Comparison of ENCODE assay signal across 2 cellular contexts in the genomic region with DNA sequence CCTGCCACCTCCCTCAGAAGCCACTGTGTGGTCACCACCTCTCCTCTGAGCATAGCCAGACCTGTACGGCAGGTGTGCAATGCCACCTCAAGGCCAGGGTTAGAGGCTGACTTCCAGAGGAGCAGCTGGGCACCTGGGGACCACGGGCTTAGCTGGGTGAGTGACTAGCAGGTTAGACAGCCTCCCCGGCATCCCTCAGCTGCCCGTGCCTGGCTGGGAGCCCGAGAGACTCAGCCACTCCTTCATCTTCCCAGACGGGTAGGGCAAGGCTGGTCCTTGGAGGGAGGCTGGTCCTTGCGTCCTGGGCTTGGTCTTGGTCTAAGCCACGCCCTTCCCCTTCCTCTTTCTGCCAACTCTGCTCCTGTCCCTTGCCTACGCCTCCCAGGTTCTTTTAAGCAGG.
TF ChIP-seq lines count a peak whose summit lies in the region.

No MANE protein-coding gene starts in this region.

TF ChIP-seq in HCT116, 20 proteins besides CTCF, POLR2A, EP300 and RAD21 (continued from another document):
- TF ChIP-seq, protein P1, sequence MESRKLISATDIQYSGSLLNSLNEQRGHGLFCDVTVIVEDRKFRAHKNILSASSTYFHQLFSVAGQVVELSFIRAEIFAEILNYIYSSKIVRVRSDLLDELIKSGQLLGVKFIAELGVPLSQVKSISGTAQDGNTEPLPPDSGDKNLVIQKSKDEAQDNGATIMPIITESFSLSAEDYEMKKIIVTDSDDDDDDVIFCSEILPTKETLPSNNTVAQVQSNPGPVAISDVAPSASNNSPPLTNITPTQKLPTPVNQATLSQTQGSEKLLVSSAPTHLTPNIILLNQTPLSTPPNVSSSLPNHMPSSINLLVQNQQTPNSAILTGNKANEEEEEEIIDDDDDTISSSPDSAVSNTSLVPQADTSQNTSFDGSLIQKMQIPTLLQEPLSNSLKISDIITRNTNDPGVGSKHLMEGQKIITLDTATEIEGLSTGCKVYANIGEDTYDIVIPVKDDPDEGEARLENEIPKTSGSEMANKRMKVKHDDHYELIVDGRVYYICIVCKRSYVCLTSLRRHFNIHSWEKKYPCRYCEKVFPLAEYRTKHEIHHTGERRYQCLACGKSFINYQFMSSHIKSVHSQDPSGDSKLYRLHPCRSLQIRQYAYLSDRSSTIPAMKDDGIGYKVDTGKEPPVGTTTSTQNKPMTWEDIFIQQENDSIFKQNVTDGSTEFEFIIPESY (IDR thresholded peaks at IDR 0.05; ENCODE audit: extremely low read depth, insufficient replicate concordance, low read length), result no peak
- TF ChIP-seq POLR2AphosphoS5 (IDR thresholded peaks at IDR 0.05; ENCODE audit: low read depth, low read length), result no peak
- TF ChIP-seq, protein P2, sequence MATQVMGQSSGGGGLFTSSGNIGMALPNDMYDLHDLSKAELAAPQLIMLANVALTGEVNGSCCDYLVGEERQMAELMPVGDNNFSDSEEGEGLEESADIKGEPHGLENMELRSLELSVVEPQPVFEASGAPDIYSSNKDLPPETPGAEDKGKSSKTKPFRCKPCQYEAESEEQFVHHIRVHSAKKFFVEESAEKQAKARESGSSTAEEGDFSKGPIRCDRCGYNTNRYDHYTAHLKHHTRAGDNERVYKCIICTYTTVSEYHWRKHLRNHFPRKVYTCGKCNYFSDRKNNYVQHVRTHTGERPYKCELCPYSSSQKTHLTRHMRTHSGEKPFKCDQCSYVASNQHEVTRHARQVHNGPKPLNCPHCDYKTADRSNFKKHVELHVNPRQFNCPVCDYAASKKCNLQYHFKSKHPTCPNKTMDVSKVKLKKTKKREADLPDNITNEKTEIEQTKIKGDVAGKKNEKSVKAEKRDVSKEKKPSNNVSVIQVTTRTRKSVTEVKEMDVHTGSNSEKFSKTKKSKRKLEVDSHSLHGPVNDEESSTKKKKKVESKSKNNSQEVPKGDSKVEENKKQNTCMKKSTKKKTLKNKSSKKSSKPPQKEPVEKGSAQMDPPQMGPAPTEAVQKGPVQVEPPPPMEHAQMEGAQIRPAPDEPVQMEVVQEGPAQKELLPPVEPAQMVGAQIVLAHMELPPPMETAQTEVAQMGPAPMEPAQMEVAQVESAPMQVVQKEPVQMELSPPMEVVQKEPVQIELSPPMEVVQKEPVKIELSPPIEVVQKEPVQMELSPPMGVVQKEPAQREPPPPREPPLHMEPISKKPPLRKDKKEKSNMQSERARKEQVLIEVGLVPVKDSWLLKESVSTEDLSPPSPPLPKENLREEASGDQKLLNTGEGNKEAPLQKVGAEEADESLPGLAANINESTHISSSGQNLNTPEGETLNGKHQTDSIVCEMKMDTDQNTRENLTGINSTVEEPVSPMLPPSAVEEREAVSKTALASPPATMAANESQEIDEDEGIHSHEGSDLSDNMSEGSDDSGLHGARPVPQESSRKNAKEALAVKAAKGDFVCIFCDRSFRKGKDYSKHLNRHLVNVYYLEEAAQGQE (IDR thresholded peaks at IDR 0.05; ENCODE audit: low read depth), result no peak
- TF ChIP-seq, protein P3, sequence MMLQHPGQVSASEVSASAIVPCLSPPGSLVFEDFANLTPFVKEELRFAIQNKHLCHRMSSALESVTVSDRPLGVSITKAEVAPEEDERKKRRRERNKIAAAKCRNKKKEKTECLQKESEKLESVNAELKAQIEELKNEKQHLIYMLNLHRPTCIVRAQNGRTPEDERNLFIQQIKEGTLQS (IDR thresholded peaks at IDR 0.05), result no peak
- no peak for TF ChIP-seq CBX3 (IDR thresholded peaks at IDR 0.05; ENCODE audit: low read depth)
- TF ChIP-seq TCF7L2 (IDR thresholded peaks at IDR 0.05; ENCODE audit: borderline replicate concordance, extremely low read depth, insufficient read depth, insufficient read length), result no peak

TF ChIP-seq in SK-N-SH treated with all-trans-retinoic acid at 6 μM for 48 hours, 23 proteins besides CTCF, POLR2A, EP300 and RAD21 (continued from another document):
- TF ChIP-seq TSHZ2 (CRISPR knock-in tag; IDR thresholded peaks at IDR 0.05) (no peak), RARB (CRISPR knock-in tag; IDR thresholded peaks at IDR 0.05) (no peak), ZFP30 (CRISPR knock-in tag; IDR thresholded peaks at IDR 0.05) (no peak), ZFP3 (CRISPR knock-in tag; IDR thresholded peaks at IDR 0.05) (no peak), PPARA (CRISPR knock-in tag; IDR thresholded peaks at IDR 0.05; ENCODE audit: borderline replicate concordance) (no peak), ZNF70 (CRISPR knock-in tag; IDR thresholded peaks at IDR 0.05) (no peak), SNAI2 (CRISPR knock-in tag; IDR thresholded peaks at IDR 0.05) (no peak), GLIS3 (CRISPR knock-in tag; IDR thresholded peaks at IDR 0.05) (no peak), BACH2 (CRISPR knock-in tag; IDR thresholded peaks at IDR 0.05; ENCODE audit: borderline replicate concordance) (no peak), CREB5 (CRISPR knock-in tag; IDR thresholded peaks at IDR 0.05; ENCODE audit: low read depth) (no peak), ZNF565 (CRISPR knock-in tag; conservative IDR thresholded peaks at IDR 0.05; ENCODE audit: low read depth) (no peak), POU6F1 (CRISPR knock-in tag; IDR thresholded peaks at IDR 0.05; ENCODE audit: borderline replicate concordance, low read depth) (no peak), CSDC2 (CRISPR knock-in tag; IDR thresholded peaks at IDR 0.05) (no peak), CSRNP3 (CRISPR knock-in tag; IDR thresholded peaks at IDR 0.05) (no peak), ZNF8 (CRISPR knock-in tag; IDR thresholded peaks at IDR 0.05) (no peak)
TF ChIP-seq in SK-N-SH treated with all-trans-retinoic acid at 6 μM for 48 hours: peak in this region for 0.
